ENCODE assay signal across 8 cellular contexts in the genomic region with DNA sequence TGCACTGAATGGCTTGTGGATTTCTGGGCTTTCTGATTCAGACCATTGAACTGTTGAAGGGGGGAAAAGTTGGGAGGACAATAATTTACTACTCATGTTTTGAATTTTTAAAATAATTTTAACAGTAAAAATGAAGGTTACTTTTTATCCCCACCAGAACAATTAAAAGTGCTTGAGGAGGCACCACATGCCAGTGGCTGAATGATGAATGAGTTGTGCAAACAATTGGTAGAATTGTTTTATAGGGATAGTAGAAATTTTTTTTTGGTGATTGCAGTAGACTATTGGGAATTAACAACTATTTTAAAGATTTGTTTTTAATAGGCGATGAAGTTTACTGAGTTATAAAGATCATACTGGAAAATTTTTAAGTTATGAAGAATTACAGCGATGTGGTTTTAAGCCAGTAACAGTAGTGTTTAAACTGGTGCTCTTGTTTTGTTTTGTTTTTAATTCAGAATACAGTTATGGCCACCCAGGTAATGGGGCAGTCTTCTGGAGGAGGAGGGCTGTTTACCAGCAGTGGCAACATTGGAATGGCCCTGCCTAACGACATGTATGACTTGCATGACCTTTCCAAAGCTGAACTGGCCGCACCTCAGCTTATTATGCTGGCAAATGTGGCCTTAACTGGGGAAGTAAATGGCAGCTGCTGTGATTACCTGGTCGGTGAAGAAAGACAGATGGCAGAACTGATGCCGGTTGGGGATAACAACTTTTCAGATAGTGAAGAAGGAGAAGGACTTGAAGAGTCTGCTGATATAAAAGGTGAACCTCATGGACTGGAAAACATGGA. TPM values are rescaled to one million over a fixed set of nuclear protein-coding genes. Genes with fewer than 3 reads are reported as not detected.
DNase-seq lines count a peak whose midpoint lies in the region; ATAC-seq lines count a peak whose summit lies in the region.

No MANE protein-coding gene starts in this region.

- no peak for DNase-seq in activated T-cell treated with anti-CD3 and anti-CD28 coated beads, Interleukin-2, amount 50 U/mL, for 72 hours
- DNase-seq in activated T-cell treated with anti-CD3 and anti-CD28 coated beads, Interleukin-2, amount 50 U/mL, for 48 hours, result no peak
- no peak for DNase-seq in activated T-helper 1 cell treated with anti-CD3 and anti-CD28 coated beads, Interleukin-12 subunit alpha, Interleukin-12 subunit beta, Interleukin-2, Interleukin-4 antibody, amounts not matched to agents 30 ng/mL and 10 ng/mL and 1 ng/mL, durations not matched to agents 14 hours and 24 hours and 36 hours (ENCODE audit: low spot score)
- no peak for DNase-seq in NCI-H2107 (lab: John Stamatoyannopoulos, UW)
- DNase-seq in stimulated activated CD4-positive, alpha-beta T cell treated with anti-CD3 and anti-CD28 coated beads, Interleukin-2, amount 100 ng/mL, for 24 hours, result no peak

- H3K36me3 ChIP-seq in iPS-20b (ENCODE audit: insufficient read depth, low read depth, low read length), result peaks cover 38% of the 10 kb centered on the region
- H3K36me3 ChIP-seq in thymus (ENCODE audit: control insufficient read depth, insufficient read depth), result peaks cover 11% of the 10 kb centered on the region

- H3K4me3 Mint-ChIP-seq in activated T-cell treated with anti-CD3 and anti-CD28 coated beads, Interleukin-2, amount 50 U/mL, for 72 hours, result peak overlapping the region; percentile 95 to 97
- H3K4me3 Mint-ChIP-seq in activated T-helper 1 cell treated with anti-CD3 and anti-CD28 coated beads, Interleukin-12 subunit alpha, Interleukin-12 subunit beta, Interleukin-2, Interleukin-4 antibody, amounts not matched to agents 30 ng/mL and 10 ng/mL and 1 ng/mL, durations not matched to agents 14 hours and 24 hours and 36 hours, result peak overlapping the region; percentile 97

- H3K27ac Mint-ChIP-seq in activated T-cell treated with anti-CD3 and anti-CD28 coated beads, Interleukin-2, amount 50 U/mL, for 72 hours, result peak overlapping the region; percentile 97
- peak overlapping the region; percentile 95 for H3K27ac Mint-ChIP-seq in activated T-helper 1 cell treated with anti-CD3 and anti-CD28 coated beads, Interleukin-12 subunit alpha, Interleukin-12 subunit beta, Interleukin-2, Interleukin-4 antibody, amounts not matched to agents 30 ng/mL and 10 ng/mL and 1 ng/mL, durations not matched to agents 14 hours and 24 hours and 36 hours

- WGBS in thymus, result 78% methylated on average over 6 of the region's 6 CpGs

- peaks cover 19% of the 10 kb centered on the region for H3K27me3 ChIP-seq in iPS-20b (ENCODE audit: insufficient read depth, low read length)
- H3K27me3 ChIP-seq in thymus (ENCODE audit: control insufficient read depth, insufficient read depth), result no peaks in the 10 kb centered on the region

- H3K27ac ChIP-seq in iPS-20b (ENCODE audit: low read length) (no peak overlapping the region), thymus (ENCODE audit: low read depth) (no peak overlapping the region)

- intact Hi-C loops in activated T-helper 1 cell treated with anti-CD3 and anti-CD28 coated beads, Interleukin-12 subunit alpha, Interleukin-12 subunit beta, Interleukin-2, Interleukin-4 antibody, amounts not matched to agents 30 ng/mL and 10 ng/mL and 1 ng/mL, durations not matched to agents 14 hours and 24 hours and 36 hours (cut with micrococcal nuclease), result no loop called here

- no peak for ATAC-seq in activated T-cell treated with anti-CD3 and anti-CD28 coated beads, Interleukin-2, amount 50 U/mL, for 72 hours (replicated peaks in 1 of 2)
- no peak for ATAC-seq in GM19467 (IDR thresholded peaks at IDR 0.05; ENCODE audit: unreplicated experiment)

- H3K27me3 Mint-ChIP-seq in activated T-cell treated with anti-CD3 and anti-CD28 coated beads, Interleukin-2, amount 50 U/mL, for 72 hours (ENCODE audit: low read depth), result peaks cover 7% of the 10 kb centered on the region
- H3K27me3 Mint-ChIP-seq in activated T-helper 1 cell treated with anti-CD3 and anti-CD28 coated beads, Interleukin-12 subunit alpha, Interleukin-12 subunit beta, Interleukin-2, Interleukin-4 antibody, amounts not matched to agents 30 ng/mL and 10 ng/mL and 1 ng/mL, durations not matched to agents 14 hours and 24 hours and 36 hours (ENCODE audit: insufficient read depth), result peaks cover 5% of the 10 kb centered on the region

- peak overlapping the region; percentile 97 for H3K9ac ChIP-seq in iPS-20b (ENCODE audit: low read depth, low read length)

- H3K4me3 ChIP-seq in iPS-20b (ENCODE audit: low read length), result peak overlapping the region; percentile 99
- peak overlapping the region; percentile 98 for H3K4me3 ChIP-seq in thymus (ENCODE audit: low read length)

- peaks cover 34% of the 10 kb centered on the region for H3K4me1 ChIP-seq in iPS-20b (ENCODE audit: insufficient read depth, low read length)
- peaks cover 22% of the 10 kb centered on the region for H3K4me1 ChIP-seq in thymus (ENCODE audit: control insufficient read depth, insufficient read depth, low read length)

- H3K9me3 ChIP-seq in iPS-20b (ENCODE audit: insufficient read depth, low read depth, low read length) (no peaks in the 10 kb centered on the region), thymus (ENCODE audit: control insufficient read depth) (no peaks in the 10 kb centered on the region)

- H3K9me3 Mint-ChIP-seq in activated T-cell treated with anti-CD3 and anti-CD28 coated beads, Interleukin-2, amount 50 U/mL, for 72 hours, result no peaks in the 10 kb centered on the region
- no peaks in the 10 kb centered on the region for H3K9me3 Mint-ChIP-seq in activated T-helper 1 cell treated with anti-CD3 and anti-CD28 coated beads, Interleukin-12 subunit alpha, Interleukin-12 subunit beta, Interleukin-2, Interleukin-4 antibody, amounts not matched to agents 30 ng/mL and 10 ng/mL and 1 ng/mL, durations not matched to agents 14 hours and 24 hours and 36 hours

- peaks cover 10 to 11% of the 10 kb centered on the region in 2 donors for H3K36me3 Mint-ChIP-seq in activated T-cell treated with anti-CD3 and anti-CD28 coated beads, Interleukin-2, amount 50 U/mL, for 72 hours (ENCODE audit: insufficient read depth in 2 of 2)
- H3K36me3 Mint-ChIP-seq in activated T-helper 1 cell treated with anti-CD3 and anti-CD28 coated beads, Interleukin-12 subunit alpha, Interleukin-12 subunit beta, Interleukin-2, Interleukin-4 antibody, amounts not matched to agents 30 ng/mL and 10 ng/mL and 1 ng/mL, durations not matched to agents 14 hours and 24 hours and 36 hours (ENCODE audit: low read depth), result peaks cover 19% of the 10 kb centered on the region

- H3K4me1 Mint-ChIP-seq in activated T-cell treated with anti-CD3 and anti-CD28 coated beads, Interleukin-2, amount 50 U/mL, for 72 hours (ENCODE audit: low read depth), result peaks cover 64% of the 10 kb centered on the region
- H3K4me1 Mint-ChIP-seq in activated T-helper 1 cell treated with anti-CD3 and anti-CD28 coated beads, Interleukin-12 subunit alpha, Interleukin-12 subunit beta, Interleukin-2, Interleukin-4 antibody, amounts not matched to agents 30 ng/mL and 10 ng/mL and 1 ng/mL, durations not matched to agents 14 hours and 24 hours and 36 hours (ENCODE audit: low read depth), result peaks cover 46% of the 10 kb centered on the region

RNA-seq across cellular contexts. Expression of gene REST, which starts 2.7 kb away (rescaled TPM):
- 10 to 100 TPM; 59.7 to 60.6 TPM for total RNA-seq in activated T-cell treated with anti-CD3 and anti-CD28 coated beads, Interleukin-2, amount 50 U/mL, for 72 hours
- 52.4 and 60.0 TPM in 2 replicates for total RNA-seq in activated T-helper 1 cell treated with anti-CD3 and anti-CD28 coated beads, Interleukin-12 subunit alpha, Interleukin-12 subunit beta, Interleukin-2, Interleukin-4 antibody, amounts not matched to agents 30 ng/mL and 10 ng/mL and 1 ng/mL, durations not matched to agents 14 hours and 24 hours and 36 hours
- 12.4 TPM for polyA plus RNA-seq in thymus
